ENCODE assay signal across 18 cellular contexts in the genomic region with DNA sequence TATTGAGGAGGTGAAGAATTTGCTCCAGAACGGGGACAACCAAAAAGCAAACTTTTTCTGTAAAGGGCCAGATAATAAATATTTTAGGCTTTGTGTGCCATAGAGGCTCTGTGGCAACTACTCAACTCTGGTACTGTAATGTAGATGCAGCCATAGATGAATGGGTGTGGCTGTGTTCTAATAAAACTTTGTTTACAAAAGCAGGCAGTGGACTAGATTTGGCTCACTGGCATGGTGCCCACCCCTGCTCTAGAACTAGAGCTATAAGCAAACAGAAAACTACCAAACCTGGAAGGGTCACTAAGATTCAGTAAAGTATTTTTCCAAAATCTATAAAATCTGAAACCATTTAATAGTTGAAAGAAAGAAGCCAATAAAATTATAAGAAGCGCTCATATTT.
"Had no signal": no experiment of that assay in that cellular context is flagged by ENCODE, and none has a peak within 500 bp of the region (broad histone marks: within the 10 kb centered on the region; RNA-seq: fewer than 3 reads in every experiment).

No MANE protein-coding gene starts in this region.

- H3K36me3 ChIP-seq: adrenal gland, breast epithelium, lower lobe of right lung, tibial artery, WERI-Rb-1 had no signal

- H3K27ac Mint-ChIP-seq: activated T-helper 1 cell treated with anti-CD3 and anti-CD28 coated beads, Interleukin-12 subunit alpha, Interleukin-12 subunit beta, Interleukin-2, Interleukin-4 antibody, amounts not matched to agents 30 ng/mL and 10 ng/mL and 1 ng/mL, durations not matched to agents 14 hours and 24 hours and 36 hours; nephron progenitor cell had no signal

- H3K9me3 Mint-ChIP-seq: activated naive CD4-positive, alpha-beta T cell treated with anti-CD3 and anti-CD28 coated beads, Interleukin-2, amount 50 U/mL, for 72 hours; activated T-helper 1 cell treated with anti-CD3 and anti-CD28 coated beads, Interleukin-12 subunit alpha, Interleukin-12 subunit beta, Interleukin-2, Interleukin-4 antibody, amounts not matched to agents 30 ng/mL and 10 ng/mL and 1 ng/mL, durations not matched to agents 14 hours and 24 hours and 36 hours; nephron progenitor cell had no signal

- DNase-seq: activated CD4-positive, alpha-beta T cell treated with anti-CD3 and anti-CD28 coated beads, Interleukin-2, amount 50 U/mL, for 48 hours; activated gamma-delta T cell treated with Interleukin-2 at 50 U/mL for 16 hours; adrenal gland; cerebellar nuclear complex; foreskin melanocyte; glutamatergic neuron; hippocampal formation; lower lobe of right lung; midbrain; nephron progenitor cell; stimulated activated CD4-positive, alpha-beta T cell treated with anti-CD3 and anti-CD28 coated beads, Interleukin-1b, Interleukin-23, amount 100 ng/mL, for 48 hours; stimulated activated naive CD4-positive, alpha-beta T cell treated with Interleukin-2 at 50 U/mL for 16 hours; substantia nigra; tibial artery; WERI-Rb-1 had no signal

- H3K4me1 ChIP-seq: adrenal gland, breast epithelium, lower lobe of right lung, tibial artery had no signal

- H3K9me3 ChIP-seq: adrenal gland, breast epithelium, lower lobe of right lung, tibial artery had no signal

- H3K4me3 Mint-ChIP-seq: activated T-helper 1 cell treated with anti-CD3 and anti-CD28 coated beads, Interleukin-12 subunit alpha, Interleukin-12 subunit beta, Interleukin-2, Interleukin-4 antibody, amounts not matched to agents 30 ng/mL and 10 ng/mL and 1 ng/mL, durations not matched to agents 14 hours and 24 hours and 36 hours; nephron progenitor cell had no signal

- H3K27ac ChIP-seq: adrenal gland, breast epithelium, lower lobe of right lung, tibial artery, WERI-Rb-1 had no signal

- ATAC-seq: activated naive CD4-positive, alpha-beta T cell treated with anti-CD3 and anti-CD28 coated beads, Interleukin-2, amount 50 U/mL, for 72 hours; lower lobe of right lung had no signal

- H3K36me3 Mint-ChIP-seq: activated naive CD4-positive, alpha-beta T cell treated with anti-CD3 and anti-CD28 coated beads, Interleukin-2, amount 50 U/mL, for 72 hours had no signal

- H3K27me3 ChIP-seq: adrenal gland, breast epithelium, tibial artery had no signal

- H3K4me3 ChIP-seq: adrenal gland, breast epithelium, lower lobe of right lung, tibial artery had no signal
